ENCODE assay signal across 1 cellular context in genomic region chr10:97726636-97727178, GRCh38.
TF ChIP-seq lines count a peak whose summit lies in the region.

No MANE protein-coding gene starts in this region.

TF ChIP-seq in H1, 55 proteins besides CTCF, POLR2A, EP300 and RAD21:
- TF ChIP-seq KDM1A (IDR thresholded peaks at IDR 0.05; ENCODE audit: borderline replicate concordance, low read length) = no peak
- TF ChIP-seq GABPA (IDR thresholded peaks at IDR 0.05; ENCODE audit: borderline replicate concordance, insufficient read depth, low read length) = no peak
- TF ChIP-seq SIX5 (IDR thresholded peaks at IDR 0.05; ENCODE audit: low read depth, low read length) = peak; percentile 75
- no peak for TF ChIP-seq TBP (IDR thresholded peaks at IDR 0.05; ENCODE audit: low read depth, low read length)
- no peak for TF ChIP-seq CHD7 (IDR thresholded peaks at IDR 0.05; ENCODE audit: insufficient replicate concordance, low read length)
- TF ChIP-seq RXRA (IDR thresholded peaks at IDR 0.05; ENCODE audit: insufficient read depth, low read depth, low read length) = no peak
- TF ChIP-seq TEAD4 (IDR thresholded peaks at IDR 0.05; ENCODE audit: low read depth, low read length) = 0 out of 2 replicates have a peak, but pooled peaks have one; percentile 55
- no peak for TF ChIP-seq BCL11A (IDR thresholded peaks at IDR 0.05; ENCODE audit: low read depth in 2 of 2, low read length in 2 of 2)
- TF ChIP-seq KDM5A (IDR thresholded peaks at IDR 0.05; ENCODE audit: low read length) = no peak
- TF ChIP-seq TAF1 (IDR thresholded peaks at IDR 0.05; ENCODE audit: low read depth, low read length) = peak; percentile 68; the same call in 1 of the 2 replicates
- no peak for TF ChIP-seq BRCA1 (IDR thresholded peaks at IDR 0.05; ENCODE audit: low read depth, low read length)
- TF ChIP-seq ATF3 (IDR thresholded peaks at IDR 0.05; ENCODE audit: insufficient read depth, low read depth, low read length) = no peak
- TF ChIP-seq KDM4A (IDR thresholded peaks at IDR 0.05; ENCODE audit: low read depth, low read length, severe bottlenecking) = no peak
- no peak for TF ChIP-seq FOSL1 (IDR thresholded peaks at IDR 0.05; ENCODE audit: insufficient read depth, low read depth, low read length)
- no peak for TF ChIP-seq SP4 (IDR thresholded peaks at IDR 0.05; ENCODE audit: low read length)
- TF ChIP-seq ATF2 (IDR thresholded peaks at IDR 0.05; ENCODE audit: low read length) = no peak
- TF ChIP-seq CBX8 (IDR thresholded peaks at IDR 0.05; ENCODE audit: borderline replicate concordance, low read depth, low read length) = no peak
- no peak for TF ChIP-seq RBBP5 (IDR thresholded peaks at IDR 0.05; ENCODE audit: borderline replicate concordance, low read depth, low read length)
- no peak for TF ChIP-seq CEBPB (IDR thresholded peaks at IDR 0.05; ENCODE audit: low read depth, low read length)
- TF ChIP-seq ASH2L (IDR thresholded peaks at IDR 0.05; ENCODE audit: low read length) = peak; percentile 55
- TF ChIP-seq MAX (IDR thresholded peaks at IDR 0.05) = peak; percentile 69
- TF ChIP-seq TCF12 (IDR thresholded peaks at IDR 0.05; ENCODE audit: low read depth, low read length) = 0 out of 2 replicates have a peak, but pooled peaks have one; percentile 56
- 0 out of 2 replicates have a peak, but pooled peaks have one; percentile 4 for TF ChIP-seq SP1 (IDR thresholded peaks at IDR 0.05; ENCODE audit: low read depth, low read length)
- peak; percentile 62; the same call in 1 of the 2 replicates for TF ChIP-seq YY1 (IDR thresholded peaks at IDR 0.05; ENCODE audit: low read depth, low read length)
- peak; percentile 42; the same call in 1 of the 2 replicates for TF ChIP-seq POLR2AphosphoS5 (IDR thresholded peaks at IDR 0.05; ENCODE audit: low read depth, low read length)
- TF ChIP-seq CBX5 (IDR thresholded peaks at IDR 0.05; ENCODE audit: low read depth, low read length) = no peak
- TF ChIP-seq PHF8 (conservative IDR thresholded peaks at IDR 0.05; ENCODE audit: low read depth, low read length) = no peak
- TF ChIP-seq NRF1 (IDR thresholded peaks at IDR 0.05; ENCODE audit: low read depth, low read length) = no peak
- 0 out of 2 replicates have a peak, but pooled peaks have one; percentile 49 for TF ChIP-seq CREB1 (IDR thresholded peaks at IDR 0.05)
- TF ChIP-seq HDAC2 (IDR thresholded peaks at IDR 0.05; ENCODE audit: borderline replicate concordance in 1 of 2, low read depth in 2 of 2, low read length in 2 of 2) = no peak
- no peak for TF ChIP-seq GTF2F1 (IDR thresholded peaks at IDR 0.05; ENCODE audit: borderline replicate concordance, low read depth, low read length)
- TF ChIP-seq CHD1 (IDR thresholded peaks at IDR 0.05; ENCODE audit: low read depth, low read length) = no peak
- TF ChIP-seq ZNF274 (IDR thresholded peaks at IDR 0.05; ENCODE audit: borderline replicate concordance, extremely low read depth, low read length) = no peak
- peak in 1 of 2 experiments; percentile 58; a peak in 1 of 4 replicates for TF ChIP-seq SIN3A (conservative IDR thresholded peaks at IDR 0.05 in 1 of 2, IDR thresholded peaks at IDR 0.05 in 1 of 2; ENCODE audit: low read depth in 1 of 2, low read length in 2 of 2)
- no peak for TF ChIP-seq SRF (IDR thresholded peaks at IDR 0.05; ENCODE audit: low read depth, low read length)
- TF ChIP-seq SIRT6 (IDR thresholded peaks at IDR 0.05; ENCODE audit: low read length) = no peak
- TF ChIP-seq SP2 (IDR thresholded peaks at IDR 0.05; ENCODE audit: low read length) = no peak
- TF ChIP-seq TAF7 (optimal IDR thresholded peaks at IDR 0.05; ENCODE audit: borderline replicate concordance, low read depth, low read length) = no peak
- no peak for TF ChIP-seq RNF2 (IDR thresholded peaks at IDR 0.05; ENCODE audit: borderline replicate concordance, low read depth, low read length, missing control alignments, poor library complexity, severe bottlenecking)
- no peak for TF ChIP-seq USF2 (IDR thresholded peaks at IDR 0.05; ENCODE audit: low read length)
- TF ChIP-seq RFX5 (IDR thresholded peaks at IDR 0.05; ENCODE audit: borderline replicate concordance, low read depth, low read length) = no peak
- no peak for TF ChIP-seq EZH2 (IDR thresholded peaks at IDR 0.05; ENCODE audit: low read depth, low read length, severe bottlenecking)
- TF ChIP-seq JUND (IDR thresholded peaks at IDR 0.05; ENCODE audit: low read length) = no peak
- 0 out of 2 replicates have a peak, but pooled peaks have one; percentile 31 for TF ChIP-seq CHD2 (IDR thresholded peaks at IDR 0.05; ENCODE audit: low read length)
- no peak for TF ChIP-seq SUZ12 (IDR thresholded peaks at IDR 0.05; ENCODE audit: low read length)
- no peak for TF ChIP-seq BACH1 (IDR thresholded peaks at IDR 0.05; ENCODE audit: low read length)
- TF ChIP-seq E2F6 (IDR thresholded peaks at IDR 0.05) = peak; percentile 30; the same call in 1 of the 2 replicates
- TF ChIP-seq CTBP2 (IDR thresholded peaks at IDR 0.05; ENCODE audit: borderline replicate concordance, insufficient read depth, insufficient read length, low read length) = no peak
- no peak for TF ChIP-seq NANOG (IDR thresholded peaks at IDR 0.05; ENCODE audit: insufficient read depth, low read depth, low read length, poor library complexity, severe bottlenecking)
- TF ChIP-seq EGR1 (IDR thresholded peaks at IDR 0.05; ENCODE audit: borderline replicate concordance, low read depth, low read length) = no peak
- no peak for TF ChIP-seq SAP30 (IDR thresholded peaks at IDR 0.05; ENCODE audit: insufficient read depth, insufficient replicate concordance, low read length)
- TF ChIP-seq MAFK (IDR thresholded peaks at IDR 0.05; ENCODE audit: low read depth, low read length) = no peak
- no peak for TF ChIP-seq POU5F1 (IDR thresholded peaks at IDR 0.05; ENCODE audit: low read depth, low read length)
- no peak for TF ChIP-seq JUN (IDR thresholded peaks at IDR 0.05; ENCODE audit: low read depth, low read length)
- TF ChIP-seq HDAC6 (IDR thresholded peaks at IDR 0.05; ENCODE audit: low read depth, low read length) = no peak
TF ChIP-seq in H1: peak in this region for 13.
